In genomic region chr11:129374993-129375721, GRCh38 we compare ENCODE assay signal across 8 cellular contexts. TPM values are rescaled to one million over a fixed set of nuclear protein-coding genes. Genes with fewer than 3 reads are reported as not detected.
DNase-seq lines count a peak whose midpoint lies in the region; ATAC-seq and TF ChIP-seq lines count a peak whose summit lies in the region.

No MANE protein-coding gene starts in this region.

- H3K4me3 ChIP-seq in epithelial cell of esophagus (ENCODE audit: low read length) (peak overlapping the region; percentile 98), neural cell (ENCODE audit: low read length) (peak overlapping the region; percentile 67)

- H3K27me3 ChIP-seq in neural cell (ENCODE audit: insufficient read depth, low read depth, low read length) = peaks cover 85% of the 10 kb centered on the region

- H3K36me3 ChIP-seq in neural cell (ENCODE audit: insufficient read depth, low read length) = no peaks in the 10 kb centered on the region

- DNase-seq in GM10266 (ENCODE audit: extremely low spot score) (peak; percentile 29), NCI-H748 (lab: John Stamatoyannopoulos, UW; ENCODE audit: unreplicated experiment) (peak; percentile 81), epithelial cell of esophagus (ENCODE audit: low read depth) (peak; percentile 75), HuH-7 (ENCODE audit: low spot score) (no peak), NCI-H187 treated with DMSO at 0.1 percent for 48 hours (lab: John Stamatoyannopoulos, UW) (no peak), ureter (ENCODE audit: low spot score) (no peak)

- no peaks in the 10 kb centered on the region for H3K9me2 ChIP-seq in neural cell (ENCODE audit: insufficient read depth, low read length)

- no peak overlapping the region for H2AFZ ChIP-seq in neural cell (ENCODE audit: low read depth, low read length)

- H3K79me2 ChIP-seq in neural cell (replicated peaks; ENCODE audit: insufficient read depth, low read length) = no peaks in the 10 kb centered on the region

- no peak for ATAC-seq in HG02623 (IDR thresholded peaks at IDR 0.05; ENCODE audit: unreplicated experiment)

- no peak overlapping the region for H3K9ac ChIP-seq in neural cell (ENCODE audit: low read length)

- no peak for TF ChIP-seq EP300 in neural cell (conservative IDR thresholded peaks at IDR 0.05; ENCODE audit: poor library complexity, severe bottlenecking)

- peak overlapping the region; percentile 41 for H3K4me2 ChIP-seq in neural cell (ENCODE audit: low read length)

- no peaks in the 10 kb centered on the region for H3F3A ChIP-seq in neural cell (ENCODE audit: insufficient read depth, low read length, poor library complexity, severe bottlenecking)

- no peak for TF ChIP-seq CTCF in GM10266 (IDR thresholded peaks at IDR 0.05; ENCODE audit: control insufficient read depth, insufficient read depth, low read depth, missing control alignments)
- TF ChIP-seq CTCF in epithelial cell of esophagus (IDR thresholded peaks at IDR 0.05; ENCODE audit: insufficient read depth, low read depth, low read length, missing control alignments) = no peak
- TF ChIP-seq CTCF in neural cell (IDR thresholded peaks at IDR 0.05; ENCODE audit: poor library complexity, severe bottlenecking) = no peak

- H3K27ac ChIP-seq in neural cell (ENCODE audit: low read length) = no peak overlapping the region

- H3K9me3 ChIP-seq in neural cell (ENCODE audit: low read length) = no peaks in the 10 kb centered on the region

- TF ChIP-seq RAD21 in neural cell (conservative IDR thresholded peaks at IDR 0.05) = no peak

- H4K20me1 ChIP-seq in neural cell (ENCODE audit: insufficient read depth) = no peaks in the 10 kb centered on the region

TF ChIP-seq in neural cell, 6 proteins besides CTCF, POLR2A, EP300 and RAD21:
- TF ChIP-seq MXI1 (conservative IDR thresholded peaks at IDR 0.05; ENCODE audit: poor library complexity, severe bottlenecking) = no peak
- no peak for TF ChIP-seq POLR2AphosphoS5 (IDR thresholded peaks at IDR 0.05)
- no peak for TF ChIP-seq SMC3 (conservative IDR thresholded peaks at IDR 0.05; ENCODE audit: poor library complexity)
- no peak for TF ChIP-seq TAF1 (IDR thresholded peaks at IDR 0.05; ENCODE audit: low read depth)
- no peak for TF ChIP-seq REST (IDR thresholded peaks at IDR 0.05; ENCODE audit: borderline replicate concordance)
- no peak for TF ChIP-seq EZH2 (IDR thresholded peaks at IDR 0.05; ENCODE audit: borderline replicate concordance, insufficient read depth, low read length, poor library complexity, severe bottlenecking)

RNA-seq across cellular contexts. Expression of gene BARX2, which starts 0.5 kb away (rescaled TPM):
- not detected in 2 replicates for polyA plus RNA-seq in neural cell
- not detected in 2 replicates for polyA minus RNA-seq in neural cell
- total RNA-seq in ureter = 0.55 TPM

Comparison
In these comparisons a context has a peak if more than half of its experiments do, and no peak if none do; other contexts are left out.
1. DNase-seq: peak in GM10266 (single experiment), NCI-H748 (single experiment) and epithelial cell of esophagus (single experiment); none in HuH-7 (single experiment), NCI-H187 treated with DMSO at 0.1 percent for 48 hours (single experiment) and ureter (single experiment).